ENCODE assay signal across 8 cellular contexts in the genomic region with DNA sequence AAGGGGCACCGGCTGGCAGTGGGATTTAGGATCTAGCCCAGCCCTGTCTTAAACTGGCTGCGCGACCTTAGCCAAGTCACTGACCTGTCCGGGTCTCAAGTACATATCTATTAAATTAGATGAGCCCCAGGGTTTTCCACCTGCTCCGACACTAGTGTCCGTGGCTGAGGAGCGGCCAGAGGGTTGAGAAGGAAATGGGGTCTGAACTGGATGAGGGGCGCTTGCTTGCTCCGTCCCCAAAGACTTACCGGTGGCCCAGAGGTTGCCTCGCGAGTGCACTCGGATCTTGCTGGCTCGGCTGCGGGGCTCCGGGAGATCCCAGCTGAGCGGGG. TPM values are rescaled to one million over a fixed set of nuclear protein-coding genes. Genes with fewer than 3 reads are reported as not detected.
DNase-seq lines count a peak whose midpoint lies in the region; ATAC-seq and TF ChIP-seq lines count a peak whose summit lies in the region.

No MANE protein-coding gene starts in this region.

- peaks cover 5% of the 10 kb centered on the region for H3K4me1 ChIP-seq in SJCRH30

- H3K27ac ChIP-seq in SJCRH30: no peak overlapping the region

- TF ChIP-seq CTCF in GM12864 (IDR thresholded peaks at IDR 0.05; ENCODE audit: low read depth, low read length, missing control alignments) (no peak), fibroblast of mammary gland (conservative IDR thresholded peaks at IDR 0.05; ENCODE audit: control insufficient read depth, insufficient read depth, low read depth, low read length) (no peak), retinal pigment epithelial cell (conservative IDR thresholded peaks at IDR 0.05; ENCODE audit: low read depth, low read length) (no peak)

- H3K36me3 ChIP-seq in SJCRH30: no peaks in the 10 kb centered on the region

- no peaks in the 10 kb centered on the region for H3K27me3 ChIP-seq in SJCRH30

- ATAC-seq in HG02885 (IDR thresholded peaks at IDR 0.05; ENCODE audit: poor library complexity, unreplicated experiment) (no peak), GM19463 (IDR thresholded peaks at IDR 0.05; ENCODE audit: unreplicated experiment) (no peak)

- H3K9me3 ChIP-seq in SJCRH30 (replicated peaks): no peaks in the 10 kb centered on the region

- no peak for DNase-seq in GM12864 (ENCODE audit: low read depth)
- no peak for DNase-seq in SJCRH30
- DNase-seq in fibroblast of mammary gland (ENCODE audit: low read depth): no peak
- no peak for DNase-seq in retinal pigment epithelial cell (ENCODE audit: low read depth)
- no peak for DNase-seq in NCI-H446 treated with DMSO at 0.1 percent for 48 hours (lab: John Stamatoyannopoulos, UW)
- DNase-seq in SIG-M5 (lab: John Stamatoyannopoulos, UW): no peak

- H3K4me3 ChIP-seq in GM12864 (ENCODE audit: low read depth, low read length) (peak overlapping the region; percentile 58), SJCRH30 (peak overlapping the region; percentile 61), fibroblast of mammary gland (ENCODE audit: control insufficient read depth, low read depth, low read length) (peak overlapping the region; percentile 45), retinal pigment epithelial cell (ENCODE audit: low read length) (peak overlapping the region; percentile 53)

RNA-seq across cellular contexts. Expression of a gene that starts 0.3 kb away (rescaled TPM):
- total RNA-seq in SJCRH30 (2014; rRNA removed; shearing (Covaris generic)): 4.2 and 4.4 TPM in 2 replicates

RNA-seq across cellular contexts. Expression of a gene that starts 3.6 kb away (rescaled TPM):
- 22.0 and 26.3 TPM in 2 replicates for total RNA-seq in SJCRH30 (2014; rRNA removed; shearing (Covaris generic))

RNA-seq across cellular contexts. Expression of a gene that starts 56.9 kb away (rescaled TPM):
- total RNA-seq in SJCRH30 (2014; rRNA removed; shearing (Covaris generic)): 10.5 and 16.4 TPM in 2 replicates

RNA-seq across cellular contexts. Expression of a gene that starts 58.2 kb away (rescaled TPM):
- total RNA-seq in SJCRH30 (2014; rRNA removed; shearing (Covaris generic)): 258 and 277 TPM in 2 replicates
